Comparison of ENCODE assay signal across 8 cellular contexts in genomic region chr11:3091846-3092602, GRCh38. TPM values are rescaled to one million over a fixed set of nuclear protein-coding genes. Genes with fewer than 3 reads are reported as not detected.
DNase-seq lines count a peak whose midpoint lies in the region; ATAC-seq, FAIRE-seq and TF ChIP-seq lines count a peak whose summit lies in the region.

No MANE protein-coding gene starts in this region.

- intact Hi-C loops in Panc1 (cut with micrococcal nuclease; ENCODE audit: unreplicated experiment): loop anchor here (10.0 kb wide), 1 partner anchor 157 kb away; no protein-coding TSS in a partner anchor
- intact Hi-C loops in thyroid gland (cut with DNase I): loop anchor here (2.0 to 5.0 kb wide), 2 partner anchors 53 to 160 kb away; no protein-coding TSS in a partner anchor

- POLR2A ChIA-PET in Panc1 (lab: Charles Lee): no interaction called here

- DNase-seq in SHP77 (lab: John Stamatoyannopoulos, UW): peak; percentile 20 to 24
- no peak for DNase-seq in SHP77 treated with DMSO at 0.1 percent for 48 hours (lab: John Stamatoyannopoulos, UW)
- DNase-seq in HTR-8/SVneo (ENCODE audit: insufficient read length, low spot score): peak; percentile 91
- DNase-seq in Panc1 (ENCODE audit: low read depth, low spot score): peak; percentile 68
- peak; percentile 66 to 81 for DNase-seq in activated T-cell treated with anti-CD3 and anti-CD28 coated beads, Interleukin-2, amount 50 U/mL, for 72 hours
- peak; percentile 48 for DNase-seq in fibroblast of the aortic adventitia (ENCODE audit: low read depth)
- DNase-seq in nucleus accumbens (lab: John Stamatoyannopoulos, UW): peak in 44 of 56 donors; percentile 7 to 72 (median 37)
- DNase-seq in thyroid gland: peak; percentile 71 to 72

- H3K27me3 ChIP-seq in Panc1 (ENCODE audit: control insufficient read depth, insufficient read depth, low read length) (no peaks in the 10 kb centered on the region), thyroid gland (no peaks in the 10 kb centered on the region)

- ATAC-seq in Panc1: peak; percentile 85
- peak; percentile 84 to 89 for ATAC-seq in activated T-cell treated with anti-CD3 and anti-CD28 coated beads, Interleukin-2, amount 50 U/mL, for 72 hours (replicated peaks in 1 of 2)

- no peaks in the 10 kb centered on the region for H3K9me3 Mint-ChIP-seq in activated T-cell treated with anti-CD3 and anti-CD28 coated beads, Interleukin-2, amount 50 U/mL, for 72 hours

- H3K4me3 ChIP-seq in Panc1 (ENCODE audit: low read depth in 2 of 2, low read length in 2 of 2): no peak overlapping the region
- H3K4me3 ChIP-seq in fibroblast of the aortic adventitia (ENCODE audit: low read depth, low read length): no peak overlapping the region
- no peak overlapping the region for H3K4me3 ChIP-seq in thyroid gland (replicated peaks in 1 of 3)

- CTCF ChIA-PET in Panc1 (lab: Charles Lee): interaction anchor here (0.7 to 4.7 kb wide), 13 partner anchors 8 to 316 kb away, joined by 3 to 72 read pairs (median 4); partner anchors contain the start of genes CARS1 and NAP1L4

- H3K36me3 Mint-ChIP-seq in activated T-cell treated with anti-CD3 and anti-CD28 coated beads, Interleukin-2, amount 50 U/mL, for 72 hours (ENCODE audit: insufficient read depth in 2 of 2): no peaks in the 10 kb centered on the region

- in situ Hi-C loops in Panc1 (cut with HindIII; ENCODE audit: low pct_unique_long_range_greater_than_20kb, low sequenced_read_pairs): no loop called here

- WGBS in thyroid gland, 2 donors: 66 to 73% methylated on average over 16 to 17 of the region's 27 CpGs

- H3K9me3 ChIP-seq in Panc1 (ENCODE audit: control insufficient read depth, insufficient read depth, low read depth, low read length) (no peaks in the 10 kb centered on the region), thyroid gland (no peaks in the 10 kb centered on the region)

- no peak overlapping the region for H3K4me3 Mint-ChIP-seq in activated T-cell treated with anti-CD3 and anti-CD28 coated beads, Interleukin-2, amount 50 U/mL, for 72 hours

- no TSS peak for BruUV-seq in Panc1 (replicated peaks; lab: Mats Ljungman, UMichigan)

- H3K4me1 ChIP-seq in Panc1 (ENCODE audit: control insufficient read depth, insufficient read depth, low read length) (peaks cover 31% of the 10 kb centered on the region), thyroid gland (peaks cover 0 to 13% of the 10 kb centered on the region in 2 donors)

- H3K36me3 ChIP-seq in Panc1 (ENCODE audit: control insufficient read depth, insufficient read depth, low read length): no peaks in the 10 kb centered on the region
- peaks cover 0 to 13% of the 10 kb centered on the region in 2 donors for H3K36me3 ChIP-seq in thyroid gland

- H3K4me1 Mint-ChIP-seq in activated T-cell treated with anti-CD3 and anti-CD28 coated beads, Interleukin-2, amount 50 U/mL, for 72 hours (ENCODE audit: low read depth): no peaks in the 10 kb centered on the region

- peak; percentile 95 for FAIRE-seq in HTR-8/SVneo (lab: Jason Lieb, UNC)

- H3K27me3 Mint-ChIP-seq in activated T-cell treated with anti-CD3 and anti-CD28 coated beads, Interleukin-2, amount 50 U/mL, for 72 hours (ENCODE audit: low read depth): no peaks in the 10 kb centered on the region

- no peak for TF ChIP-seq POLR2A in thyroid gland (IDR thresholded peaks at IDR 0.05)

- H3K27ac ChIP-seq in Panc1 (ENCODE audit: low read length): no peak overlapping the region
- H3K27ac ChIP-seq in thyroid gland: no peak overlapping the region

- H3K27ac Mint-ChIP-seq in activated T-cell treated with anti-CD3 and anti-CD28 coated beads, Interleukin-2, amount 50 U/mL, for 72 hours: no peak overlapping the region

- TF ChIP-seq CTCF in Panc1 (IDR thresholded peaks at IDR 0.05) (peak; percentile 100), fibroblast of the aortic adventitia (IDR thresholded peaks at IDR 0.05; ENCODE audit: insufficient read depth, low read length) (peak; percentile 96), thyroid gland (IDR thresholded peaks at IDR 0.05) (peak; percentile 96 to 100 (median 99))

RNA-seq across cellular contexts. Expression of gene CARS1, which starts 34.8 kb away (rescaled TPM):
- total RNA-seq in Panc1 (2021; ENCODE audit: unreplicated experiment): 120 TPM
- polyA plus RNA-seq in Panc1 (2012; ENCODE audit: insufficient read length): 264 TPM
- total RNA-seq in activated T-cell treated with anti-CD3 and anti-CD28 coated beads, Interleukin-2, amount 50 U/mL, for 72 hours: 100 to 1,000 TPM; 217 to 224 TPM
- total RNA-seq in fibroblast of the aortic adventitia (ENCODE audit: low replicate concordance): 51.6 and 95.8 TPM in 2 replicates
- 10 to 100 TPM; 36.7 to 56.2 (median 50.1) TPM for total RNA-seq in thyroid gland
